In the genomic region with DNA sequence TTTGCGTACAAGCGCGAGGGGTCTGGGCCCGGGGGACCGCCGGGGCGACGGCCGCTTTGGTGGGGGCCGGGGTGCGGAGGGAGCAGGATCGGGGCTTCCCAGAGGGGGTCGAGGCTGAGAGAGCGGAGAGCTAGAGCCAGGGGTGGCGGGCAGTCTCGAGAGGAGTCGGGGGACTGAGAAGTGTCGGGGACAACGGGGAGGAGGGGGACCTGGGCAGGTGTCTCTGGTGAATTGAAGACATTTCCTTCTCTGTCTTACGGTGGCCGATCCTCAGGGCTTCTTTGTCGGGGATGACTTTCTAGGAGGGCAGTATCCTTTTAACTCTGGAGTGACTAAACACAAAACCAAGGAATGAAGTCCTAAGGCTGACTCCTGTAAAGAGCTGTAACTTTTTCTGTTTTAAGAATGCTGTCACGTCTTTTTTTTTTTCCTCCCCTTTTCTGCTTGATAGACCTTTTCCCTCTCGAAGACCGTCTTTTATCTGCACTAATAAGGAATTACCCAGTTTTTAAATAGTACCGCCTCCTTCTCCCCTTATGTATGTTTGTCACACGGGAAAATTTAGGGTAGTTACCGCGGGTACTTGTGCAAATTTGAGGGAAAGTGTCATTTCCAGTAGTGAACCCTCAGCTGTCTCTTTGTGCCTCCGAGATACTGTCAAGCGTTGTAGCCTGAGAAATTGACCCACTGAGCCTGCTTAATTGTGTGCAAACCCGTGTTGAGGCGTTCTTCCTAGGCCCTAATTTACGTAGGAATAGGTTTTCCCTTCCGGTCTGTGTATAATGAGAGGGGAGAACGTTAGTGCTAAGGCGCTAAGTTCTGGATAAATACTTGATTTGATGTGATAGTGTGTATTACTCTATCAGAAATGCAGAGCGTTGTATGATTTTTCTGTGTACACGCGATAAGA, we compare ENCODE assay signal across 8 cellular contexts. TPM values are rescaled to one million over a fixed set of nuclear protein-coding genes. Genes with fewer than 3 reads are reported as not detected.
DNase-seq lines count a peak whose midpoint lies in the region; ATAC-seq lines count a peak whose summit lies in the region.

No MANE protein-coding gene starts in this region.

- H3K4me2 ChIP-seq in skeletal muscle satellite cell (ENCODE audit: low read length): peak overlapping the region; percentile 79

- no peaks in the 10 kb centered on the region for H3K36me3 ChIP-seq in adipocyte (ENCODE audit: control insufficient read depth, insufficient read depth, low read length, severe bottlenecking)
- no peaks in the 10 kb centered on the region for H3K36me3 ChIP-seq in skeletal muscle satellite cell (ENCODE audit: insufficient read depth, low read length)

- H3K9ac ChIP-seq in adipocyte (ENCODE audit: low read length) (peak overlapping the region; percentile 97), skeletal muscle satellite cell (ENCODE audit: low read depth, low read length) (peak overlapping the region; percentile 98)

- H3K27me3 ChIP-seq in adipocyte (replicated peaks; ENCODE audit: control insufficient read depth, insufficient read depth, low read length) (no peaks in the 10 kb centered on the region), skeletal muscle satellite cell (ENCODE audit: control insufficient read depth, insufficient read depth, low read length) (no peaks in the 10 kb centered on the region)

- DNase-seq in EH (ENCODE audit: low read depth) (peak; percentile 43), KG1 (lab: John Stamatoyannopoulos, UW) (peak; percentile 52), adipocyte (ENCODE audit: low read depth) (peak; percentile 40), hypothalamus (lab: John Stamatoyannopoulos, UW) (peak in 26 of 51 donors; percentile 1 to 68 (median 47)), ecto neural progenitor cell (ENCODE audit: low spot score) (no peak)
- DNase-seq in activated effector memory CD4-positive, alpha-beta T cell treated with anti-CD3 and anti-CD28 coated beads, Interleukin-2, amount 50 U/mL, for 16 hours: no peak

- H3K9me3 ChIP-seq in adipocyte (ENCODE audit: control insufficient read depth, low read length) (no peaks in the 10 kb centered on the region), skeletal muscle satellite cell (replicated peaks; ENCODE audit: low read length) (no peaks in the 10 kb centered on the region)

- H3K4me1 ChIP-seq in adipocyte (ENCODE audit: control insufficient read depth, insufficient read depth, low read length) (peaks cover 27% of the 10 kb centered on the region), skeletal muscle satellite cell (ENCODE audit: control insufficient read depth, insufficient read depth, low read length) (peaks cover 11% of the 10 kb centered on the region)

- H3K4me3 ChIP-seq in adipocyte (ENCODE audit: low read length) (peak overlapping the region; percentile 92), skeletal muscle satellite cell (ENCODE audit: low read length) (peak overlapping the region; percentile 99)

- peak; percentile 6 for ATAC-seq in GM21381 (IDR thresholded peaks at IDR 0.05; ENCODE audit: unreplicated experiment)

RNA-seq across cellular contexts. Expression of a gene that starts 0.9 kb away (rescaled TPM):
- total RNA-seq in skeletal muscle satellite cell (2012; rRNA removed): 34.3 and 53.0 TPM in 2 replicates

Comparison
In these comparisons a context has a peak if more than half of its experiments do, and no peak if none do; other contexts are left out.
1. DNase-seq: peak in EH (single experiment), KG1 (single experiment), adipocyte (single experiment) and hypothalamus (26 of 51); none in ecto neural progenitor cell (single experiment) and activated effector memory CD4-positive, alpha-beta T cell treated with anti-CD3 and anti-CD28 coated beads, Interleukin-2, amount 50 U/mL, for 16 hours (single experiment).